Comparison of ENCODE assay signal across 16 cellular contexts in the genomic region with DNA sequence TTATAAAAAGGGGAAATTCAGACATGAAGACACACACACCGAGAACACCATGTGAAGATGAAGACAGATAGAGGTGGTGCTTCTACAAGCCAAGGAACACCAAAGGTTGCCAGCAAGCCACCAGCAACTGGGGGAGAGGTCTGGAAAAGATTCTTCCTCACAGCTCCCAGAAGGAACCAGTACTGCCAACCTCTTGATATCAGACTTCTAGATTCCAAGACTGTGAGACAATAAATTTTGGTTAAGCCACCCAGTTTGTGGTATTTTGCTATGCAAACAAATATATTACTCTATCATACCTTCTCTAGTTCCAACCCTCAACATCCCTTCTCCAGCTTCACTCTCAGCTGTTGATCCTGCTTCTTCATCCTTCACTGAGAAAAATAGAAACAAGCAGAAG.
DNase-seq lines count a peak whose midpoint lies in the region; ATAC-seq lines count a peak whose summit lies in the region.
"Had no signal": no experiment of that assay in that cellular context is flagged by ENCODE, and none has a peak within 500 bp of the region (broad histone marks: within the 10 kb centered on the region; RNA-seq: fewer than 3 reads in every experiment).

No MANE protein-coding gene starts in this region.

- no peaks in the 10 kb centered on the region for H3K36me3 Mint-ChIP-seq in activated CD4-positive, alpha-beta memory T cell treated with anti-CD3 and anti-CD28 coated beads for 36 hours
- H3K36me3 Mint-ChIP-seq: CD8-positive, alpha-beta T cell had no signal

- no peak overlapping the region for H3K27ac Mint-ChIP-seq in activated CD4-positive, alpha-beta memory T cell treated with anti-CD3 and anti-CD28 coated beads for 36 hours
- H3K27ac Mint-ChIP-seq: CD8-positive, alpha-beta T cell had no signal

- POLR2A ChIA-PET in activated CD4-positive, alpha-beta memory T cell treated with anti-CD3 and anti-CD28 coated beads for 36 hours (lab: Charles Lee), result no interaction called here

- no peaks in the 10 kb centered on the region for H3K9me3 Mint-ChIP-seq in activated CD4-positive, alpha-beta memory T cell treated with anti-CD3 and anti-CD28 coated beads for 36 hours
- H3K9me3 Mint-ChIP-seq: CD8-positive, alpha-beta T cell had no signal

- CTCF ChIA-PET in activated CD4-positive, alpha-beta memory T cell treated with anti-CD3 and anti-CD28 coated beads for 36 hours (lab: Charles Lee), result interaction anchor here (1.4 kb wide), 1 partner anchor 47 kb away, joined by 3 read pairs; no protein-coding TSS in a partner anchor

- no peak for ATAC-seq in HG02678 (IDR thresholded peaks at IDR 0.05; ENCODE audit: unreplicated experiment)
- ATAC-seq: CD8-positive, alpha-beta T cell; HCT116 had no signal

- H3K4me1 Mint-ChIP-seq in activated CD4-positive, alpha-beta memory T cell treated with anti-CD3 and anti-CD28 coated beads for 36 hours (ENCODE audit: low read depth), result no peaks in the 10 kb centered on the region

- intact Hi-C loops in activated CD4-positive, alpha-beta memory T cell treated with anti-CD3 and anti-CD28 coated beads for 36 hours (cut with micrococcal nuclease), result no loop called here

- no peak overlapping the region for H3K4me3 Mint-ChIP-seq in activated CD4-positive, alpha-beta memory T cell treated with anti-CD3 and anti-CD28 coated beads for 36 hours
- H3K4me3 Mint-ChIP-seq: CD8-positive, alpha-beta T cell had no signal

- DNase-seq in AG20443 (ENCODE audit: low spot score) (peak; percentile 31), HS-27A (ENCODE audit: low read depth) (peak; percentile 20), dedifferentiated amniotic fluid mesenchymal stem cell (ENCODE audit: extremely low spot score) (peak; percentile 64), myocyte (ENCODE audit: low read depth) (peak; percentile 4), NCI-H2107 treated with DMSO at 0.1 percent for 48 hours (lab: John Stamatoyannopoulos, UW; ENCODE audit: unreplicated experiment) (no peak)
- no peak for DNase-seq in activated CD4-positive, alpha-beta memory T cell treated with anti-CD3 and anti-CD28 coated beads for 36 hours
- DNase-seq: CD8-positive, alpha-beta T cell; NCI-H1105 treated with DMSO at 0.1 percent for 48 hours; NCI-H1694 treated with DMSO at 0.1 percent for 48 hours; NCI-H2107; NCI-H345; NCI-H526; PC-9; SIG-M5 had no signal

- H3K27me3 Mint-ChIP-seq in activated CD4-positive, alpha-beta memory T cell treated with anti-CD3 and anti-CD28 coated beads for 36 hours, result peaks cover 10% of the 10 kb centered on the region

Comparison
In these comparisons a context has a peak if more than half of its experiments do, and no peak if none do; other contexts are left out.
1. DNase-seq: peak in AG20443 (single experiment), HS-27A (single experiment), dedifferentiated amniotic fluid mesenchymal stem cell (single experiment) and myocyte (single experiment); none in activated CD4-positive, alpha-beta memory T cell treated with anti-CD3 and anti-CD28 coated beads for 36 hours (single experiment) and NCI-H2107 treated with DMSO at 0.1 percent for 48 hours (single experiment).